13 cellular contexts compared by ENCODE assay signal in the genomic region with DNA sequence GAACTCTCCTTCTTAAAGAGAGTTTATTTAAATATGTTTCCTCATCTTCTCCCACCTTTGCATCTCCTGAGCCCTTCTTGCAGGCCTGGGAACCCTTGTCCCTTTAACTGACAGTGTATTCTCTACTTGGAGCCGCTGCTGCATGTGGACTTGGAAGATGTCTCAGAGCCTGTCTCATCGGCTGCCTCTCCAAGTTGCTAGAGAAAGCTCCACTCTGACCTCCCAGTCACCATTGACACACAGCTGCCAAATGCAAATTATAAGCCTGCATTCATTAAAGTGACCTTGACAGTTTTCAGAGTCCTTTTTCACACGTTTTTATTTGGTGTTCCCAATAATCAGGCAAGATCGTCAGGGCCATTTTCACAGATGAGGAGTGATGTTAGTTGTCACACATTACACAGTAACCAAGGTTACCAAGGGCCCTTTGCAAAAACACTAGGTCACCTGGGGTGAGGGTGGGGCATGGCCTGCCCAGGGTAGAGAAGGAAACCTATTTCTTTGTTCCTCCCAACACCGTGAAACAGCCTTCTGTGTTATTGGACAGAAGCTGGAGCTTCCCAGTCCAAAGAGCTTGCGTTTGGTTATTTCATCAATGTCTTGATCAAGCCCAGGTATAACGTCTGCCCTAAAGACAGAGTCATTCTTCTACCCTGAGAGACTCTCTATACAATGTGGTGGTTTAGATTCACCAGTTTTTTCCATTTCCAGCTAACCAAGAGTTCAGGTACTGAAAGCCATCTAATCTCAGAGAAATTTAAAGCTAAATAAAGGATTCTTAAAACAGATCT.
DNase-seq lines count a peak whose midpoint lies in the region; ATAC-seq and TF ChIP-seq lines count a peak whose summit lies in the region.
"Had no signal": no experiment of that assay in that cellular context is flagged by ENCODE, and none has a peak within 500 bp of the region (broad histone marks: within the 10 kb centered on the region; RNA-seq: fewer than 3 reads in every experiment).

No MANE protein-coding gene starts in this region.

- H2AFZ ChIP-seq in Loucy (ENCODE audit: low read length), result no peak overlapping the region

- H3K36me3 Mint-ChIP-seq in chondrocyte (ENCODE audit: low read depth) (peaks cover 4% of the 10 kb centered on the region), osteocyte (ENCODE audit: unreplicated experiment) (peaks cover 3% of the 10 kb centered on the region)

- peaks cover 90% of the 10 kb centered on the region for H3K79me2 ChIP-seq in Loucy (ENCODE audit: insufficient read depth, low read length)

- H3K9ac ChIP-seq in BLaER1 treated with 17β-estradiol and CSF1 and Interleukin-3, amounts not matched to agents 10 nM and 100 nM, result peak overlapping the region in 4 of 11 experiments; percentile 29 to 67 (median 57); a peak in 7 of 22 replicates
- no peak overlapping the region for H3K9ac ChIP-seq in Loucy (ENCODE audit: low read depth, low read length, poor library complexity, severe bottlenecking)
- H3K9ac ChIP-seq: KMS-11 had no signal

- no peak for TF ChIP-seq CTCF in Loucy (conservative IDR thresholded peaks at IDR 0.05; ENCODE audit: low read length)
- no peak for TF ChIP-seq CTCF in chondrocyte (IDR thresholded peaks at IDR 0.05)
- TF ChIP-seq CTCF in osteocyte (IDR thresholded peaks at IDR 0.05), result no peak
- TF ChIP-seq CTCF in GM10248 (IDR thresholded peaks at IDR 0.05; ENCODE audit: control extremely low read depth, extremely low read depth, low read depth, missing control alignments), result no peak

- peak overlapping the region in 5 of 11 experiments; percentile 36 to 54 (median 48); a peak in 6 of 22 replicates for H3K27ac ChIP-seq in BLaER1 treated with 17β-estradiol and CSF1 and Interleukin-3, amounts not matched to agents 10 nM and 100 nM
- H3K27ac ChIP-seq: KMS-11 had no signal

- no peak for ATAC-seq in GM18498 (IDR thresholded peaks at IDR 0.05; ENCODE audit: unreplicated experiment)
- ATAC-seq: HCT116 had no signal

- H3K9me3 Mint-ChIP-seq in chondrocyte (ENCODE audit: low read depth) (no peaks in the 10 kb centered on the region), osteocyte (ENCODE audit: unreplicated experiment) (no peaks in the 10 kb centered on the region)

- H3K4me3 ChIP-seq in BLaER1 treated with 17β-estradiol and CSF1 and Interleukin-3, amounts not matched to agents 10 nM and 100 nM, result peak overlapping the region in 3 of 10 experiments; percentile 8 to 46 (median 41); a peak in 5 of 20 replicates
- H3K4me3 ChIP-seq in Loucy (ENCODE audit: low read length, poor library complexity, severe bottlenecking), result no peak overlapping the region
- H3K4me3 ChIP-seq: lung had no signal

- no peaks in the 10 kb centered on the region for H3K27me3 ChIP-seq in BLaER1 treated with 17β-estradiol and CSF1 and Interleukin-3, amounts not matched to agents 10 nM and 100 nM
- no peaks in the 10 kb centered on the region for H3K27me3 ChIP-seq in Loucy (ENCODE audit: insufficient read depth, low read length, poor library complexity, severe bottlenecking)

- H3K27ac Mint-ChIP-seq in chondrocyte (ENCODE audit: unreplicated experiment) (peak overlapping the region; percentile 82), osteocyte (ENCODE audit: unreplicated experiment) (peak overlapping the region; percentile 82)

- H3K36me3 ChIP-seq in BLaER1 treated with 17β-estradiol and CSF1 and Interleukin-3, amounts not matched to agents 10 nM and 100 nM, result peaks cover 5 to 80% (median 26%) of the 10 kb centered on the region in 11 experiments; a peak in 20 of 22 replicates
- H3K36me3 ChIP-seq in Loucy (ENCODE audit: insufficient read depth, low read length), result peaks cover 86% of the 10 kb centered on the region; the same call in 1 of the 2 replicates

- peak overlapping the region; percentile 64 to 92 (median 81) for H3K4me2 ChIP-seq in BLaER1 treated with 17β-estradiol and CSF1 and Interleukin-3, amounts not matched to agents 10 nM and 100 nM
- peak overlapping the region; percentile 7 for H3K4me2 ChIP-seq in Loucy (ENCODE audit: low read depth, low read length, poor library complexity, severe bottlenecking)
- H3K4me2 ChIP-seq: KMS-11 had no signal

- POLR2A ChIA-PET in GM10248 (lab: Yijun Ruan, JAX), result no interaction called here

- no peaks in the 10 kb centered on the region for H3F3A ChIP-seq in Loucy (ENCODE audit: low read depth)

- H4K20me1 ChIP-seq in BLaER1 treated with 17β-estradiol and CSF1 and Interleukin-3, amounts not matched to agents 10 nM and 100 nM, result peaks cover 0 to 82% (median 5%) of the 10 kb centered on the region in 11 experiments; a peak in 10 of 22 replicates
- peaks cover 4% of the 10 kb centered on the region for H4K20me1 ChIP-seq in Loucy (ENCODE audit: insufficient read depth, low read length, poor library complexity, severe bottlenecking)

- H3K4me1 ChIP-seq in BLaER1 treated with 17β-estradiol and CSF1 and Interleukin-3, amounts not matched to agents 10 nM and 100 nM, result peaks cover 33 to 52% (median 41%) of the 10 kb centered on the region in 10 experiments
- peaks cover 28% of the 10 kb centered on the region for H3K4me1 ChIP-seq in Loucy (ENCODE audit: insufficient read depth, low read length, poor library complexity, severe bottlenecking)

- H3K9me2 ChIP-seq in Loucy (replicated peaks; ENCODE audit: low read depth, low read length), result no peaks in the 10 kb centered on the region

- H3K4me3 Mint-ChIP-seq in chondrocyte (ENCODE audit: unreplicated experiment) (peak overlapping the region; percentile 49), osteocyte (ENCODE audit: unreplicated experiment) (peak overlapping the region; percentile 50)

- H3K4me1 Mint-ChIP-seq in chondrocyte (ENCODE audit: low read depth) (peaks cover 33% of the 10 kb centered on the region), osteocyte (ENCODE audit: unreplicated experiment) (peaks cover 25% of the 10 kb centered on the region)

- H3K27me3 Mint-ChIP-seq in chondrocyte (ENCODE audit: low read depth) (no peaks in the 10 kb centered on the region), osteocyte (ENCODE audit: unreplicated experiment) (no peaks in the 10 kb centered on the region)

- H3K9me3 ChIP-seq in BLaER1 treated with 17β-estradiol and CSF1 and Interleukin-3, amounts not matched to agents 10 nM and 100 nM (replicated peaks in 1 of 11), result no peaks in the 10 kb centered on the region
- H3K9me3 ChIP-seq in Loucy (ENCODE audit: insufficient read depth, low read depth, low read length), result no peaks in the 10 kb centered on the region

- CTCF ChIA-PET in GM10248 (lab: Yijun Ruan, JAX), result interaction anchor here (2.3 kb wide), 1 partner anchor 8 kb away, joined by 10 read pairs; no protein-coding TSS in a partner anchor

- no peak for DNase-seq in chondrocyte (ENCODE audit: low spot score)
- peak; percentile 27 for DNase-seq in osteocyte (ENCODE audit: extremely low spot score, unreplicated experiment)
- DNase-seq in GM10248 (ENCODE audit: extremely low spot score), result no peak
- DNase-seq in amygdala (lab: John Stamatoyannopoulos, UW), result no peak
- no peak for DNase-seq in AG20443 (ENCODE audit: low spot score)
- DNase-seq: COR-L47; effector CD4-positive, alpha-beta T cell had no signal
